ENCODE assay signal across 8 cellular contexts in the genomic region with DNA sequence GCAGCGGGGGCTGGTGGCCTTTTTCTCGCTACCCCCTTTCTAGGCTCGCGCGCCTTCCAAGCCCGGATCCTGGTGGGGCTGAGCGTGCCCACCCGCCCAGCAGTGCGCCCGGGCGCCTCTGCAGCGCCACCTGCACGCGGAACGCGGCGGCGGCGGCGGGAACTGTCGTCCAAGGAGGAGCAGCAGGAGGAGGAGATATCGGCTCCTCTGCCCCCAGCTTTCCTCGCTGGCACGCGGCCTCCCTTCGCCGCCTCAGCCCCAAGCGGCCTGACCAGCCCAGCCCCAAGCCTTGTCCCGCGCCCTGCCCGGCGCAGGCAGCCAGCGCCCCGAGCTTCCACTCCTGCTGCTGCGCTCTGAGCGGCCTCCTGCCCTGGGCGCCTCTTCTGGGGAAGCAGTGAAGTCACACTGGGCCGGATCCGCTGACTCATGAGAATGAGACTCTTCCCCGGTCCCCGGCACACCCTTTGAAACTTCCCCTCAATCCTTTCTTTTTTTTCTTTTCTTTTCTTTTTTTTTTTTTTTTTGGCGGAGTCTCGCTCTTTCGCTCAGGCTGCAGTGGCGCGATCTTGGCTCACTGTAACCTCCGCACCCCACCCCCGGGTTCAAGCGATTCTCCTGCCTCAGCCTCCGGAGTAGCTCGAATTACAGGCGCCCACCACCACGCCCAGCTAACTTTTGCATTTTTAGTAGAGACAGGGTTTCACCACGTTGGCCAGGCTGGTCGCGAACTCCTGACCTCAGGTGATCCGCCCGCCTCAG. TPM values are rescaled to one million over a fixed set of nuclear protein-coding genes. Genes with fewer than 3 reads are reported as not detected.
DNase-seq lines count a peak whose midpoint lies in the region; ATAC-seq and TF ChIP-seq lines count a peak whose summit lies in the region.

No MANE protein-coding gene starts in this region.

- H2AK5ac ChIP-seq in mesenchymal stem cell (ENCODE audit: low read length, severe bottlenecking), result no peak overlapping the region

- peaks cover 28% of the 10 kb centered on the region for H3K4me1 Mint-ChIP-seq in activated CD8-positive, alpha-beta T cell treated with anti-CD3 and anti-CD28 coated beads, Interleukin-2, amount 10 ng/mL, durations not matched to agents 7 days and 5 days (ENCODE audit: low read depth)

- no peak overlapping the region for H3K23ac ChIP-seq in mesenchymal stem cell (ENCODE audit: low read length in 2 of 2)

- WGBS in mesenchymal stem cell, result 5% methylated on average over 39 of the region's 58 CpGs

- no peak overlapping the region for H3K4ac ChIP-seq in mesenchymal stem cell (ENCODE audit: low read depth in 1 of 2, low read length in 2 of 2)

- ATAC-seq in HG02588 (IDR thresholded peaks at IDR 0.05; ENCODE audit: unreplicated experiment), result peak; percentile 70
- peak; percentile 94 for ATAC-seq in activated CD8-positive, alpha-beta T cell treated with anti-CD3 and anti-CD28 coated beads, Interleukin-2, amount 10 ng/mL, durations not matched to agents 7 days and 5 days

- CTCF ChIA-PET in activated CD8-positive, alpha-beta T cell treated with anti-CD3 and anti-CD28 coated beads, Interleukin-2, amount 10 ng/mL, durations not matched to agents 7 days and 5 days (lab: Charles Lee), result interaction anchor here (0.7 to 5.6 kb wide), 10 partner anchors 9 to 71 kb away, joined by 3 to 72 read pairs (median 4); no protein-coding TSS in a partner anchor

- peak overlapping the region; percentile 42 for H2AFZ ChIP-seq in mesenchymal stem cell (ENCODE audit: low read depth, low read length)

- peak overlapping the region in 1 of 2 experiments; percentile 63 for H2BK12ac ChIP-seq in mesenchymal stem cell (ENCODE audit: low read length in 2 of 2)

- H3K4me3 ChIP-seq in endocrine pancreas (ENCODE audit: control insufficient read depth, insufficient read depth, low read length) (no peak overlapping the region), mesenchymal stem cell (ENCODE audit: insufficient read depth in 1 of 2, low read depth in 1 of 2, low read length in 2 of 2) (peak overlapping the region; percentile 48 to 63)

- H3K4me1 ChIP-seq in endocrine pancreas (ENCODE audit: control insufficient read depth, insufficient read depth, low read length) (no peaks in the 10 kb centered on the region), mesenchymal stem cell (ENCODE audit: control insufficient read depth, insufficient read depth, low read depth, low read length) (peaks cover 25% of the 10 kb centered on the region)

- peak overlapping the region; percentile 63 for H3K4me3 Mint-ChIP-seq in activated CD8-positive, alpha-beta T cell treated with anti-CD3 and anti-CD28 coated beads, Interleukin-2, amount 10 ng/mL, durations not matched to agents 7 days and 5 days

- POLR2A ChIA-PET in activated CD8-positive, alpha-beta T cell treated with anti-CD3 and anti-CD28 coated beads, Interleukin-2, amount 10 ng/mL, durations not matched to agents 7 days and 5 days (lab: Charles Lee), result interaction anchor here (1.0 to 2.1 kb wide), 5 partner anchors 15 to 41 kb away, joined by 3 to 5 read pairs (median 4); no protein-coding TSS in a partner anchor

- no peaks in the 10 kb centered on the region for H3K9me3 Mint-ChIP-seq in activated CD8-positive, alpha-beta T cell treated with anti-CD3 and anti-CD28 coated beads, Interleukin-2, amount 10 ng/mL, durations not matched to agents 7 days and 5 days (ENCODE audit: insufficient read depth)

- DNase-seq in NCI-H2227 treated with DMSO at 0.1 percent for 48 hours (lab: John Stamatoyannopoulos, UW) (peak; percentile 42), mesenchymal stem cell (peak; percentile 83), 8988T (no peak)
- peak; percentile 71 for DNase-seq in activated CD8-positive, alpha-beta T cell treated with anti-CD3 and anti-CD28 coated beads, Interleukin-2, amount 10 ng/mL, durations not matched to agents 7 days and 5 days
- DNase-seq in stimulated activated CD8-positive, alpha-beta memory T cell treated with anti-CD3 and anti-CD28 coated beads, Interleukin-15, amount 100 ng/mL, for 1 hour (ENCODE audit: low read depth), result peak; percentile 44

- peaks cover 3% of the 10 kb centered on the region for H3K36me3 Mint-ChIP-seq in activated CD8-positive, alpha-beta T cell treated with anti-CD3 and anti-CD28 coated beads, Interleukin-2, amount 10 ng/mL, durations not matched to agents 7 days and 5 days (ENCODE audit: low read depth)

- H3K27ac ChIP-seq in mesenchymal stem cell (ENCODE audit: low read length, poor library complexity, severe bottlenecking), result no peak overlapping the region

- H3K27me3 ChIP-seq in endocrine pancreas (ENCODE audit: control insufficient read depth, insufficient read depth, low read length) (no peaks in the 10 kb centered on the region), mesenchymal stem cell (ENCODE audit: control insufficient read depth in 1 of 2, insufficient read depth in 1 of 2, low read length in 2 of 2) (peaks cover 0 to 16% of the 10 kb centered on the region in 2 experiments)

- H2BK5ac ChIP-seq in mesenchymal stem cell (ENCODE audit: low read depth, low read length, poor library complexity, severe bottlenecking), result no peak overlapping the region

- H3K9ac ChIP-seq in endocrine pancreas (ENCODE audit: control insufficient read depth, insufficient read depth, low read length) (peak overlapping the region; percentile 41), mesenchymal stem cell (ENCODE audit: low read length) (peak overlapping the region; percentile 74)

- H3K36me3 ChIP-seq in endocrine pancreas (ENCODE audit: control insufficient read depth, insufficient read depth, low read length), result no peaks in the 10 kb centered on the region
- peaks cover 0 to 7% of the 10 kb centered on the region in 2 experiments for H3K36me3 ChIP-seq in mesenchymal stem cell (ENCODE audit: control insufficient read depth in 1 of 2, insufficient read depth in 2 of 2, low read depth in 1 of 2, low read length in 2 of 2)

- H4K91ac ChIP-seq in mesenchymal stem cell (ENCODE audit: low read length), result peak overlapping the region; percentile 83

- peak overlapping the region; percentile 80 for H2BK15ac ChIP-seq in mesenchymal stem cell (ENCODE audit: low read depth, poor library complexity, severe bottlenecking)

- peaks cover 1% of the 10 kb centered on the region for H3K79me1 ChIP-seq in mesenchymal stem cell (replicated peaks; ENCODE audit: low read length, poor library complexity, severe bottlenecking)

- H3K27me3 Mint-ChIP-seq in activated CD8-positive, alpha-beta T cell treated with anti-CD3 and anti-CD28 coated beads, Interleukin-2, amount 10 ng/mL, durations not matched to agents 7 days and 5 days (ENCODE audit: low read depth), result no peaks in the 10 kb centered on the region

- peak; percentile 48 for TF ChIP-seq CTCF in GM12872 (IDR thresholded peaks at IDR 0.05; ENCODE audit: insufficient read depth, low read depth, low read length)

- peak overlapping the region; percentile 73 for H3K4me2 ChIP-seq in mesenchymal stem cell (ENCODE audit: low read length, poor library complexity, severe bottlenecking)

- H2BK120ac ChIP-seq in mesenchymal stem cell (ENCODE audit: low read depth, low read length), result peak overlapping the region; percentile 61

- no peak overlapping the region for H3K27ac Mint-ChIP-seq in activated CD8-positive, alpha-beta T cell treated with anti-CD3 and anti-CD28 coated beads, Interleukin-2, amount 10 ng/mL, durations not matched to agents 7 days and 5 days

- H4K8ac ChIP-seq in mesenchymal stem cell (ENCODE audit: low read length), result peak overlapping the region; percentile 75

- H3K9me3 ChIP-seq in endocrine pancreas (ENCODE audit: control insufficient read depth, low read length), result no peaks in the 10 kb centered on the region
- H3K9me3 ChIP-seq in mesenchymal stem cell (ENCODE audit: control insufficient read depth, low read length), result no peaks in the 10 kb centered on the region

- no peak overlapping the region for H3K14ac ChIP-seq in mesenchymal stem cell (ENCODE audit: low read length in 2 of 2)

- H3K18ac ChIP-seq in mesenchymal stem cell (ENCODE audit: low read depth in 1 of 2, low read length in 2 of 2), result peak overlapping the region; percentile 54 to 67

RNA-seq across cellular contexts. Expression of gene ELF4, which starts 10.6 kb away (rescaled TPM):
- total RNA-seq in activated CD8-positive, alpha-beta T cell treated with anti-CD3 and anti-CD28 coated beads, Interleukin-2, amount 10 ng/mL, durations not matched to agents 7 days and 5 days, result 10 to 100 TPM; 38.2 to 39.0 TPM
- polyA plus RNA-seq in mesenchymal stem cell (2013, experiment 1 of 2), result 21.0 TPM
- 20.8 TPM for polyA plus RNA-seq in mesenchymal stem cell (2013, experiment 2 of 2)

RNA-seq across cellular contexts. Expression of gene AIFM1, which starts 44.7 kb away (rescaled TPM):
- total RNA-seq in activated CD8-positive, alpha-beta T cell treated with anti-CD3 and anti-CD28 coated beads, Interleukin-2, amount 10 ng/mL, durations not matched to agents 7 days and 5 days, result 10 to 100 TPM; 43.4 to 47.6 TPM
- 34.2 TPM for polyA plus RNA-seq in mesenchymal stem cell (2013, experiment 1 of 2)
- 34.5 TPM for polyA plus RNA-seq in mesenchymal stem cell (2013, experiment 2 of 2)

RNA-seq across cellular contexts. Expression of gene RAB33A, which starts 50.8 kb away (rescaled TPM):
- total RNA-seq in activated CD8-positive, alpha-beta T cell treated with anti-CD3 and anti-CD28 coated beads, Interleukin-2, amount 10 ng/mL, durations not matched to agents 7 days and 5 days, result 10 to 100 TPM; 31.6 to 32.7 TPM
- polyA plus RNA-seq in mesenchymal stem cell (2013, experiment 1 of 2), result 4.6 TPM
- polyA plus RNA-seq in mesenchymal stem cell (2013, experiment 2 of 2), result 4.7 TPM
